In genomic region chrX:8404958-8405357, GRCh38 we compare ENCODE assay signal across 35 cellular contexts. TPM values are rescaled to one million over a fixed set of nuclear protein-coding genes. Genes with fewer than 3 reads are reported as not detected.
DNase-seq lines count a peak whose midpoint lies in the region; TF ChIP-seq lines count a peak whose summit lies in the region.
"Had no signal": no experiment of that assay in that cellular context is flagged by ENCODE, and none has a peak within 500 bp of the region (broad histone marks: within the 10 kb centered on the region; RNA-seq: fewer than 3 reads in every experiment).

No MANE protein-coding gene starts in this region.

- CTCF ChIA-PET in GM10248 (lab: Yijun Ruan, JAX), result no interaction called here

- DNase-seq in NCI-H226, result peak; percentile 14
- DNase-seq in SJSA1 (ENCODE audit: low read depth in 1 of 2, low spot score in 2 of 2), result no peak
- DNase-seq in iris pigment epithelial cell (ENCODE audit: low read depth), result peak; percentile 1
- DNase-seq in renal cortical epithelial cell (ENCODE audit: low read depth), result peak; percentile 3
- DNase-seq in substantia nigra (lab: John Stamatoyannopoulos, UW), result no peak
- no peak for DNase-seq in NCI-H146 (lab: John Stamatoyannopoulos, UW)
- no peak for DNase-seq in GM10248 (ENCODE audit: extremely low spot score)
- DNase-seq in nucleus accumbens (lab: John Stamatoyannopoulos, UW), result no peak
- DNase-seq: activated CD4-positive, alpha-beta T cell treated with anti-CD3 and anti-CD28 coated beads for 48 hours; activated CD8-positive, alpha-beta memory T cell treated with anti-CD3 and anti-CD28 coated beads for 24 hours; activated T-cell treated with anti-CD3 and anti-CD28 coated beads for 4 hours; amniotic stem cell; cortex of kidney; DMS153; effector memory CD4-positive, alpha-beta T cell; erythroblast; H7; kidney; lower lobe of right lung; naive thymus-derived CD8-positive, alpha-beta T cell; NCI-H1092; NCI-H187; NCI-H526 treated with DMSO at 0.1 percent for 48 hours; right lobe of liver; SJCRH30; stimulated activated CD4-positive, alpha-beta T cell treated with anti-CD3 and anti-CD28 coated beads, Interleukin-12 subunit alpha, Interleukin-12 subunit beta, amount 100 ng/mL, for 4 hours; stimulated activated CD4-positive, alpha-beta T cell treated with anti-CD3 and anti-CD28 coated beads, Interleukin-4, amount 100 ng/mL, for 1 hour; T-helper 9 cell had no signal

- H3K9me3 ChIP-seq in SJSA1 (replicated peaks), result no peaks in the 10 kb centered on the region
- H3K9me3 ChIP-seq: lower lobe of right lung, pancreas, right lobe of liver, SJCRH30 had no signal

- H3K36me3 ChIP-seq in SJSA1, result no peaks in the 10 kb centered on the region
- H3K36me3 ChIP-seq: BLaER1 treated with 17β-estradiol and CSF1 and Interleukin-3, amounts not matched to agents 10 nM and 100 nM; cardiac muscle cell; lower lobe of right lung; pancreas; right lobe of liver; SJCRH30; WERI-Rb-1 had no signal

- H3K27ac ChIP-seq in SJSA1 (peak overlapping the region; percentile 66), substantia nigra (ENCODE audit: low read depth, low read length, poor library complexity, severe bottlenecking) (no peak overlapping the region)
- H3K27ac ChIP-seq: BLaER1 treated with 17β-estradiol and CSF1 and Interleukin-3, amounts not matched to agents 10 nM and 100 nM; pancreas; right lobe of liver; SJCRH30; WERI-Rb-1 had no signal

- peaks cover 30% of the 10 kb centered on the region for H3K4me1 ChIP-seq in SJSA1 (replicated peaks)
- H3K4me1 ChIP-seq: lower lobe of right lung, pancreas, right lobe of liver, SJCRH30 had no signal

- no peaks in the 10 kb centered on the region for H3K27me3 ChIP-seq in SJSA1 (replicated peaks)
- H3K27me3 ChIP-seq: cardiac muscle cell, pancreas, right lobe of liver, SJCRH30 had no signal

- no peak overlapping the region for H3K4me3 ChIP-seq in SJSA1
- H3K4me3 ChIP-seq: BLaER1 treated with 17β-estradiol and CSF1 and Interleukin-3, amounts not matched to agents 10 nM and 100 nM; cardiac muscle cell; GM12878; lower lobe of right lung; pancreas; right lobe of liver; SJCRH30 had no signal

- TF ChIP-seq CTCF in GM10248 (IDR thresholded peaks at IDR 0.05; ENCODE audit: control extremely low read depth, extremely low read depth, low read depth, missing control alignments), result no peak

- POLR2A ChIA-PET in GM10248 (lab: Yijun Ruan, JAX), result no interaction called here

RNA-seq across cellular contexts. Expression of gene VCX3B, which starts 59.7 kb away (rescaled TPM):
- not detected in 2 replicates for total RNA-seq in SJSA1 (2014; rRNA removed; shearing (Covaris generic))
- total RNA-seq in renal cortical epithelial cell, result not detected in 2 replicates
- total RNA-seq: activated T-helper 2 cell treated with anti-CD3 and anti-CD28 coated beads, Interferon-gamma antibody, Interleukin-2, Interleukin-4, amounts not matched to agents 10 μg/mL and 5 μg/mL and 100 μg/mL, durations not matched to agents 14 hours and 24 hours and 36 hours; GM12878; H7; lower lobe of right lung; mononuclear cell; naive thymus-derived CD8-positive, alpha-beta T cell; pancreas; right lobe of liver; SJCRH30 had no signal

Comparison
In these comparisons a context has a peak if more than half of its experiments do, and no peak if none do; other contexts are left out.
1. DNase-seq: peak in NCI-H226 (single experiment), iris pigment epithelial cell (single experiment) and renal cortical epithelial cell (single experiment); none in SJSA1 (0 of 2), substantia nigra (0 of 49), NCI-H146 (single experiment), GM10248 (single experiment) and nucleus accumbens (0 of 56).